ENCODE assay signal across 19 cellular contexts in the genomic region with DNA sequence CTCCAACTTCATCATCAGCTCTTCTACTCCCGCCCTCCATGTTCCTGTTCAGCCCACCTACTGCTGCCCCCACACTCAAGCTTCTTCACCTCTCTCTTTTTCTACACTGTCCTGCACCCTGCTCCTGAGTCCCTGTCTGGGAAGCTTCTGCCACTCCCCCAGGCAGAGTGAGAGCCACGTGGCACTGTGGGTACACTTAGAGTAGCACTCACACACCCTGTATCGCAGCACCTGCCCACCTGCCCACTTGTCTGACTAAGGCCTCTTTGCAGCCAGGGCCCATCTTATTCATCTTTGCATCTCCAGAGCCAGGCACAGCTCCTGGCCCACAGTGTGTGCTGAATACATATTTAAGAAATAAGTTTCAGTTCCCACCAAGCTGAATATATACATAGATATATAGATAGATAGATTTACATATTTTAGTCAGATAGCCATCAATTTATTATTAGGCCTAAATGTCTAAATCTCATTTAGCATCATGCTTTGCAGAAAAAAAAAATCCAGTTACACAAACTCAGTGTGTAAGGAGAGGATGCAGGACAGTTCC.
"Had no signal": no experiment of that assay in that cellular context is flagged by ENCODE, and none has a peak within 500 bp of the region (broad histone marks: within the 10 kb centered on the region; RNA-seq: fewer than 3 reads in every experiment).

No MANE protein-coding gene starts in this region.

- ATAC-seq: natural killer cell had no signal

- DNase-seq: activated CD4-positive, alpha-beta memory T cell treated with anti-CD3 and anti-CD28 coated beads, Interleukin-2, amount 10 ng/mL, durations not matched to agents 7 days and 5 days; activated CD4-positive, alpha-beta T cell treated with anti-CD3 and anti-CD28 coated beads for 1 hour; activated CD4-positive, alpha-beta T cell treated with anti-CD3 and anti-CD28 coated beads, Interleukin-2, amount 10 ng/mL, durations not matched to agents 7 days and 5 days; activated CD8-positive, alpha-beta memory T cell treated with anti-CD3 and anti-CD28 coated beads, Interleukin-2, amount 50 U/mL, for 48 hours; activated gamma-delta T cell; activated naive CD4-positive, alpha-beta T cell treated with anti-CD3 and anti-CD28 coated beads, Interleukin-2, amount 10 ng/mL, durations not matched to agents 7 days and 5 days; activated naive CD8-positive, alpha-beta T cell treated with anti-CD3 and anti-CD28 coated beads, Interleukin-2, amount 10 ng/mL, durations not matched to agents 7 days and 5 days; activated T-cell treated with anti-CD3 and anti-CD28 coated beads, Interleukin-2, amount 50 U/mL, for 24 hours; cerebellar nuclear complex; colonic mucosa; effector memory CD4-positive, alpha-beta T cell; glutamatergic neuron; islet precursor cell; left ventricle myocardium inferior; natural killer cell; occipital lobe; stimulated activated CD4-positive, alpha-beta T cell treated with anti-CD3 and anti-CD28 coated beads, Interleukin-1b, Interleukin-23, amount 100 ng/mL, for 48 hours; stimulated activated CD4-positive, alpha-beta T cell treated with anti-CD3 and anti-CD28 coated beads, Interleukin-4, amount 100 ng/mL, for 4 hours; stimulated activated naive CD4-positive, alpha-beta T cell had no signal
